Comparison of ENCODE assay signal across 6 cellular contexts in genomic region chr11:61212202-61212601, GRCh38. TPM values are rescaled to one million over a fixed set of nuclear protein-coding genes. Genes with fewer than 3 reads are reported as not detected.
"Had no signal": no experiment of that assay in that cellular context is flagged by ENCODE, and none has a peak within 500 bp of the region (broad histone marks: within the 10 kb centered on the region; RNA-seq: fewer than 3 reads in every experiment).

No MANE protein-coding gene starts in this region.

RNA-seq across cellular contexts. Expression of gene PGA3, which starts 8.9 kb away (rescaled TPM):
- total RNA-seq: M059J, PC-3, Peyer's patch, SJSA1 had no signal
- polyA plus RNA-seq: K562, SK-N-SH had no signal

RNA-seq across cellular contexts. Expression of gene PGA4, which starts 9.9 kb away (rescaled TPM):
- total RNA-seq: K562, M059J, PC-3, Peyer's patch, SJSA1 had no signal
- polyA plus RNA-seq: K562, SK-N-SH had no signal

RNA-seq across cellular contexts. Expression of gene PGA5, which starts 28.8 kb away (rescaled TPM):
- total RNA-seq: K562, M059J, PC-3, Peyer's patch, SJSA1 had no signal
- polyA plus RNA-seq: K562, SK-N-SH had no signal
